ENCODE assay signal across 1 cellular context in the genomic region with DNA sequence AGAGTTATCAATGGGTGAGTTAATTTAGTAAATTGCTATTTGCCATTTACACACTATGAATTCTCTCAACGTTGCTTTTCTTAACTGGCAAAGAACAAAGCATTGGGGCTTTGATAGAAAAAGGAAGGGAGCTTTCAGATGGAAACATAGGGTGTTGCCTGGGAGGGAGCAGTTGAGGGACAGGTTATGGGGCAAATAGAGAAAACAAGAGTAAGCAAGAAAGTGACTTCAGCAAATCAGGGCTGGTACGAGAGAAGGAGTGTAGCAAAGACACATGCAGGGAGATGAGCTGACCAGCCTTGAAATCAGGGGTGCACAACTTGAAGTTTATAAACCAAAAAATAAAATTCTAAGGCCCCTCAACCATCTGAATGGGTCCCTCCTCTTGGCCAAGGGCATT.
TF ChIP-seq lines count a peak whose summit lies in the region.

No MANE protein-coding gene starts in this region.

TF ChIP-seq in H1, 55 proteins besides CTCF, POLR2A, EP300 and RAD21 (continued from another document):
- TF ChIP-seq TEAD4 (IDR thresholded peaks at IDR 0.05; ENCODE audit: low read depth, low read length): no peak
- TF ChIP-seq SIX5 (IDR thresholded peaks at IDR 0.05; ENCODE audit: low read depth, low read length): no peak
- TF ChIP-seq SUZ12 (IDR thresholded peaks at IDR 0.05; ENCODE audit: low read length): no peak
TF ChIP-seq in H1: peak in this region for 0.
